In the genomic region with DNA sequence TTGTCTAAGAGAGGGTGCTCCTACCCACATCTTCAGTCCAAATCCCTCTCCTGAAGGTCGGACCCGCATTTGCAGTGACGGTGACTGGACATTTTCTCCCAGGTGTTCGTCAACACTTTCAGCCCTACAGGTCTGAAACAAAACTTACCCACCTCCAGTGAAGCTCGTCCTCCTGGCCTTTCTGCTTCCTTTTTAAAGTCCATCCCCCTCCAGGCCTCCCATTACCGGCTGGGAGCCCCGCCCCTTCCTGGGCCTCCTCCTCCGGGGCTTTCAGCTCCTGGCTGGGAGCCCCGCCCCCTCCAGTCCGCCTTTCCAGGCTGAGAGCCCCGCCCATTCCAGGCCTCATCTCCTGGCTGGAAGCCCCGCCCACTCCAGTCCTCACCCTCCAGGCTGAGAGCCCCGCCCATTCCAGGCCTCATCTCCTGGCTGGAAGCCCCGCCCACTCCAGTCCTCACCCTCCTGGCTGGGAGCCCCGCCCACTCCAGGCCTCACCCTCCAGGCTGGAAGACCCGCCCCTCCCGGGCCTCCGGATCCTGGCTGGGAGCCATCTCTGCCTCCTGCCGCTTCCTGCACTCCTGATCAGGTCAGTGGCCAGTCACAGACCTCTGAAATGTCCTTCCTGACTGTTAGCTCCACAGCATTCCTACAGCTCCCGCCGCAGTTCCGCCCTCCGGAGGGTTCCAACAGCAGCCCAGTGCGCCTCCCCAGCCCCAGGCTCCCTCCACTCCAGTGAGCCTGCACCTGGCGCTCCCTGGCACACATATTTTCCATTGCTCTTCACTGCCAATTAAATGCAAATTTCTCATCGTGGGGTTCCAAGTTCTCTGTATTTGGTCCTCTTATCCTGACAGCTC, we compare ENCODE assay signal across 1 cellular context.
TF ChIP-seq lines count a peak whose summit lies in the region.

No MANE protein-coding gene starts in this region.

TF ChIP-seq in K562, 482 proteins besides CTCF, POLR2A, EP300 and RAD21 (continued from another document and continues in another):
- TF ChIP-seq, protein P1, sequence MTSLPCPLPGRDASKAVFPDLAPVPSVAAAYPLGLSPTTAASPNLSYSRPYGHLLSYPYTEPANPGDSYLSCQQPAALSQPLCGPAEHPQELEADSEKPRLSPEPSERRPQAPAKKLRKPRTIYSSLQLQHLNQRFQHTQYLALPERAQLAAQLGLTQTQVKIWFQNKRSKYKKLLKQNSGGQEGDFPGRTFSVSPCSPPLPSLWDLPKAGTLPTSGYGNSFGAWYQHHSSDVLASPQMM (CRISPR knock-in tag; IDR thresholded peaks at IDR 0.05), result no peak
- no peak for TF ChIP-seq MAFK (IDR thresholded peaks at IDR 0.05; ENCODE audit: low read length)
- no peak for TF ChIP-seq ATF1 (CRISPR knock-in tag; IDR thresholded peaks at IDR 0.05)
- no peak for TF ChIP-seq ATF1 (tag; IDR thresholded peaks at IDR 0.05)
- no peak for TF ChIP-seq POU5F1 (IDR thresholded peaks at IDR 0.05; ENCODE audit: borderline replicate concordance, low read depth, low read length, partially characterized antibody)
- no peak for TF ChIP-seq ZNF561 (CRISPR knock-in tag; conservative IDR thresholded peaks at IDR 0.05)
- no peak for TF ChIP-seq MCM7 (IDR thresholded peaks at IDR 0.05)
- TF ChIP-seq ARNT (IDR thresholded peaks at IDR 0.05), result no peak
- TF ChIP-seq MEF2A (IDR thresholded peaks at IDR 0.05; ENCODE audit: control insufficient read depth, low read depth, low read length), result no peak
- TF ChIP-seq EHMT2 (IDR thresholded peaks at IDR 0.05), result no peak
- TF ChIP-seq, protein P2, sequence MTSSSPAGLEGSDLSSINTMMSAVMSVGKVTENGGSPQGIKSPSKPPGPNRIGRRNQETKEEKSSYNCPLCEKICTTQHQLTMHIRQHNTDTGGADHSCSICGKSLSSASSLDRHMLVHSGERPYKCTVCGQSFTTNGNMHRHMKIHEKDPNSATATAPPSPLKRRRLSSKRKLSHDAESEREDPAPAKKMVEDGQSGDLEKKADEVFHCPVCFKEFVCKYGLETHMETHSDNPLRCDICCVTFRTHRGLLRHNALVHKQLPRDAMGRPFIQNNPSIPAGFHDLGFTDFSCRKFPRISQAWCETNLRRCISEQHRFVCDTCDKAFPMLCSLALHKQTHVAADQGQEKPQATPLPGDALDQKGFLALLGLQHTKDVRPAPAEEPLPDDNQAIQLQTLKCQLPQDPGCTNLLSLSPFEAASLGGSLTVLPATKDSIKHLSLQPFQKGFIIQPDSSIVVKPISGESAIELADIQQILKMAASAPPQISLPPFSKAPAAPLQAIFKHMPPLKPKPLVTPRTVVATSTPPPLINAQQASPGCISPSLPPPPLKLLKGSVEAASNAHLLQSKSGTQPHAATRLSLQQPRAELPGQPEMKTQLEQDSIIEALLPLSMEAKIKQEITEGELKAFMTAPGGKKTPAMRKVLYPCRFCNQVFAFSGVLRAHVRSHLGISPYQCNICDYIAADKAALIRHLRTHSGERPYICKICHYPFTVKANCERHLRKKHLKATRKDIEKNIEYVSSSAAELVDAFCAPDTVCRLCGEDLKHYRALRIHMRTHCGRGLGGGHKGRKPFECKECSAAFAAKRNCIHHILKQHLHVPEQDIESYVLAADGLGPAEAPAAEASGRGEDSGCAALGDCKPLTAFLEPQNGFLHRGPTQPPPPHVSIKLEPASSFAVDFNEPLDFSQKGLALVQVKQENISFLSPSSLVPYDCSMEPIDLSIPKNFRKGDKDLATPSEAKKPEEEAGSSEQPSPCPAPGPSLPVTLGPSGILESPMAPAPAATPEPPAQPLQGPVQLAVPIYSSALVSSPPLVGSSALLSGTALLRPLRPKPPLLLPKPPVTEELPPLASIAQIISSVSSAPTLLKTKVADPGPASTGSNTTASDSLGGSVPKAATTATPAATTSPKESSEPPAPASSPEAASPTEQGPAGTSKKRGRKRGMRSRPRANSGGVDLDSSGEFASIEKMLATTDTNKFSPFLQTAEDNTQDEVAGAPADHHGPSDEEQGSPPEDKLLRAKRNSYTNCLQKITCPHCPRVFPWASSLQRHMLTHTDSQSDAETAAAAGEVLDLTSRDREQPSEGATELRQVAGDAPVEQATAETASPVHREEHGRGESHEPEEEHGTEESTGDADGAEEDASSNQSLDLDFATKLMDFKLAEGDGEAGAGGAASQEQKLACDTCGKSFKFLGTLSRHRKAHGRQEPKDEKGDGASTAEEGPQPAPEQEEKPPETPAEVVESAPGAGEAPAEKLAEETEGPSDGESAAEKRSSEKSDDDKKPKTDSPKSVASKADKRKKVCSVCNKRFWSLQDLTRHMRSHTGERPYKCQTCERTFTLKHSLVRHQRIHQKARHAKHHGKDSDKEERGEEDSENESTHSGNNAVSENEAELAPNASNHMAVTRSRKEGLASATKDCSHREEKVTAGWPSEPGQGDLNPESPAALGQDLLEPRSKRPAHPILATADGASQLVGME (CRISPR knock-in tag; IDR thresholded peaks at IDR 0.05), result peak; percentile 40; the same call in 1 of the 2 replicates
- TF ChIP-seq, protein P3, sequence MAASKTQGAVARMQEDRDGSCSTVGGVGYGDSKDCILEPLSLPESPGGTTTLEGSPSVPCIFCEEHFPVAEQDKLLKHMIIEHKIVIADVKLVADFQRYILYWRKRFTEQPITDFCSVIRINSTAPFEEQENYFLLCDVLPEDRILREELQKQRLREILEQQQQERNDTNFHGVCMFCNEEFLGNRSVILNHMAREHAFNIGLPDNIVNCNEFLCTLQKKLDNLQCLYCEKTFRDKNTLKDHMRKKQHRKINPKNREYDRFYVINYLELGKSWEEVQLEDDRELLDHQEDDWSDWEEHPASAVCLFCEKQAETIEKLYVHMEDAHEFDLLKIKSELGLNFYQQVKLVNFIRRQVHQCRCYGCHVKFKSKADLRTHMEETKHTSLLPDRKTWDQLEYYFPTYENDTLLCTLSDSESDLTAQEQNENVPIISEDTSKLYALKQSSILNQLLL (CRISPR knock-in tag; IDR thresholded peaks at IDR 0.05; ENCODE audit: borderline replicate concordance), result no peak
- no peak for TF ChIP-seq NONO (IDR thresholded peaks at IDR 0.05; ENCODE audit: low read depth in 2 of 2, low read length in 1 of 2)
- TF ChIP-seq SIRT6 (IDR thresholded peaks at IDR 0.05; ENCODE audit: low read depth, low read length), result no peak
- no peak for TF ChIP-seq ZNF347 (CRISPR knock-in tag; IDR thresholded peaks at IDR 0.05; ENCODE audit: low read depth)
- no peak for TF ChIP-seq PHTF2 (CRISPR knock-in tag; IDR thresholded peaks at IDR 0.05)
- peak; percentile 50; the same call in 1 of the 2 replicates for TF ChIP-seq LCOR (CRISPR knock-in tag; IDR thresholded peaks at IDR 0.05)
- no peak for TF ChIP-seq DIDO1 (tag; IDR thresholded peaks at IDR 0.05; ENCODE audit: low read depth)
- TF ChIP-seq ZEB2 (IDR thresholded peaks at IDR 0.05), result no peak
- no peak for TF ChIP-seq ZNF232 (CRISPR knock-in tag; IDR thresholded peaks at IDR 0.05)
- TF ChIP-seq NFYB (IDR thresholded peaks at IDR 0.05; ENCODE audit: extremely low read depth, insufficient read length), result no peak
- no peak for TF ChIP-seq RHOXF2B (CRISPR knock-in tag; conservative IDR thresholded peaks at IDR 0.05)
- TF ChIP-seq, protein P4, sequence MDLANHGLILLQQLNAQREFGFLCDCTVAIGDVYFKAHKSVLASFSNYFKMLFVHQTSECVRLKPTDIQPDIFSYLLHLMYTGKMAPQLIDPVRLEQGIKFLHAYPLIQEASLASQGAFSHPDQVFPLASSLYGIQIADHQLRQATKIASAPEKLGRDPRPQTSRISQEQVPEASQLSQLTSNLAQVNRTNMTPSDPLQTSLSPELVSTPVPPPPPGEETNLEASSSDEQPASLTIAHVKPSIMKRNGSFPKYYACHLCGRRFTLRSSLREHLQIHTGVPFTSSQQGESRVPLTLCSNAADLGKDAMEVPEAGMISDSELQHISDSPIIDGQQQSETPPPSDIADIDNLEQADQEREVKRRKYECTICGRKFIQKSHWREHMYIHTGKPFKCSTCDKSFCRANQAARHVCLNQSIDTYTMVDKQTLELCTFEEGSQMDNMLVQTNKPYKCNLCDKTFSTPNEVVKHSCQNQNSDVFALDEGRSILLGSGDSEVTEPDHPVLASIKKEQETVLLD (IDR thresholded peaks at IDR 0.05), result no peak
- TF ChIP-seq, protein P5, sequence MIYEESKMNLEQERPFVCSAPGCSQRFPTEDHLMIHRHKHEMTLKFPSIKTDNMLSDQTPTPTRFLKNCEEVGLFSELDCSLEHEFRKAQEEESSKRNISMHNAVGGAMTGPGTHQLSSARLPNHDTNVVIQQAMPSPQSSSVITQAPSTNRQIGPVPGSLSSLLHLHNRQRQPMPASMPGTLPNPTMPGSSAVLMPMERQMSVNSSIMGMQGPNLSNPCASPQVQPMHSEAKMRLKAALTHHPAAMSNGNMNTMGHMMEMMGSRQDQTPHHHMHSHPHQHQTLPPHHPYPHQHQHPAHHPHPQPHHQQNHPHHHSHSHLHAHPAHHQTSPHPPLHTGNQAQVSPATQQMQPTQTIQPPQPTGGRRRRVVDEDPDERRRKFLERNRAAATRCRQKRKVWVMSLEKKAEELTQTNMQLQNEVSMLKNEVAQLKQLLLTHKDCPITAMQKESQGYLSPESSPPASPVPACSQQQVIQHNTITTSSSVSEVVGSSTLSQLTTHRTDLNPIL (CRISPR knock-in tag; IDR thresholded peaks at IDR 0.05), result no peak
- peak; percentile 49; the same call in 1 of the 2 replicates for TF ChIP-seq OTX1 (CRISPR knock-in tag; IDR thresholded peaks at IDR 0.05)
- TF ChIP-seq ZNF212 (CRISPR knock-in tag; IDR thresholded peaks at IDR 0.05), result no peak
- TF ChIP-seq ZNF586 (CRISPR knock-in tag; conservative IDR thresholded peaks at IDR 0.05), result no peak
- peak; percentile 32; the same call in 1 of the 2 replicates for TF ChIP-seq ESRRA (IDR thresholded peaks at IDR 0.05; ENCODE audit: borderline replicate concordance, low read depth)
- TF ChIP-seq NR2C2 (CRISPR knock-in tag; IDR thresholded peaks at IDR 0.05), result no peak
- no peak for TF ChIP-seq NR2C2 (tag; IDR thresholded peaks at IDR 0.05)
- TF ChIP-seq, protein P6, sequence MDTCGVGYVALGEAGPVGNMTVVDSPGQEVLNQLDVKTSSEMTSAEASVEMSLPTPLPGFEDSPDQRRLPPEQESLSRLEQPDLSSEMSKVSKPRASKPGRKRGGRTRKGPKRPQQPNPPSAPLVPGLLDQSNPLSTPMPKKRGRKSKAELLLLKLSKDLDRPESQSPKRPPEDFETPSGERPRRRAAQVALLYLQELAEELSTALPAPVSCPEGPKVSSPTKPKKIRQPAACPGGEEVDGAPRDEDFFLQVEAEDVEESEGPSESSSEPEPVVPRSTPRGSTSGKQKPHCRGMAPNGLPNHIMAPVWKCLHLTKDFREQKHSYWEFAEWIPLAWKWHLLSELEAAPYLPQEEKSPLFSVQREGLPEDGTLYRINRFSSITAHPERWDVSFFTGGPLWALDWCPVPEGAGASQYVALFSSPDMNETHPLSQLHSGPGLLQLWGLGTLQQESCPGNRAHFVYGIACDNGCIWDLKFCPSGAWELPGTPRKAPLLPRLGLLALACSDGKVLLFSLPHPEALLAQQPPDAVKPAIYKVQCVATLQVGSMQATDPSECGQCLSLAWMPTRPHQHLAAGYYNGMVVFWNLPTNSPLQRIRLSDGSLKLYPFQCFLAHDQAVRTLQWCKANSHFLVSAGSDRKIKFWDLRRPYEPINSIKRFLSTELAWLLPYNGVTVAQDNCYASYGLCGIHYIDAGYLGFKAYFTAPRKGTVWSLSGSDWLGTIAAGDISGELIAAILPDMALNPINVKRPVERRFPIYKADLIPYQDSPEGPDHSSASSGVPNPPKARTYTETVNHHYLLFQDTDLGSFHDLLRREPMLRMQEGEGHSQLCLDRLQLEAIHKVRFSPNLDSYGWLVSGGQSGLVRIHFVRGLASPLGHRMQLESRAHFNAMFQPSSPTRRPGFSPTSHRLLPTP (IDR thresholded peaks at IDR 0.05; ENCODE audit: borderline replicate concordance, extremely low read depth, insufficient read length), result no peak
- TF ChIP-seq ZNF57 (CRISPR knock-in tag; IDR thresholded peaks at IDR 0.05), result no peak
- no peak for TF ChIP-seq NR2C1 (IDR thresholded peaks at IDR 0.05)
- no peak for TF ChIP-seq NR2C1 (tag; IDR thresholded peaks at IDR 0.05)
- TF ChIP-seq, protein P7, sequence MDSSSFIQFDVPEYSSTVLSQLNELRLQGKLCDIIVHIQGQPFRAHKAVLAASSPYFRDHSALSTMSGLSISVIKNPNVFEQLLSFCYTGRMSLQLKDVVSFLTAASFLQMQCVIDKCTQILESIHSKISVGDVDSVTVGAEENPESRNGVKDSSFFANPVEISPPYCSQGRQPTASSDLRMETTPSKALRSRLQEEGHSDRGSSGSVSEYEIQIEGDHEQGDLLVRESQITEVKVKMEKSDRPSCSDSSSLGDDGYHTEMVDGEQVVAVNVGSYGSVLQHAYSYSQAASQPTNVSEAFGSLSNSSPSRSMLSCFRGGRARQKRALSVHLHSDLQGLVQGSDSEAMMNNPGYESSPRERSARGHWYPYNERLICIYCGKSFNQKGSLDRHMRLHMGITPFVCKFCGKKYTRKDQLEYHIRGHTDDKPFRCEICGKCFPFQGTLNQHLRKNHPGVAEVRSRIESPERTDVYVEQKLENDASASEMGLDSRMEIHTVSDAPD (CRISPR knock-in tag; IDR thresholded peaks at IDR 0.05), result no peak
- TF ChIP-seq, protein P8, sequence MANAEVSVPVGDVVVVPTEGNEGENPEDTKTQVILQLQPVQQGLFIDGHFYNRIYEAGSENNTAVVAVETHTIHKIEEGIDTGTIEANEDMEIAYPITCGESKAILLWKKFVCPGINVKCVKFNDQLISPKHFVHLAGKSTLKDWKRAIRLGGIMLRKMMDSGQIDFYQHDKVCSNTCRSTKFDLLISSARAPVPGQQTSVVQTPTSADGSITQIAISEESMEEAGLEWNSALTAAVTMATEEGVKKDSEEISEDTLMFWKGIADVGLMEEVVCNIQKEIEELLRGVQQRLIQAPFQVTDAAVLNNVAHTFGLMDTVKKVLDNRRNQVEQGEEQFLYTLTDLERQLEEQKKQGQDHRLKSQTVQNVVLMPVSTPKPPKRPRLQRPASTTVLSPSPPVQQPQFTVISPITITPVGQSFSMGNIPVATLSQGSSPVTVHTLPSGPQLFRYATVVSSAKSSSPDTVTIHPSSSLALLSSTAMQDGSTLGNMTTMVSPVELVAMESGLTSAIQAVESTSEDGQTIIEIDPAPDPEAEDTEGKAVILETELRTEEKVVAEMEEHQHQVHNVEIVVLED (CRISPR knock-in tag; IDR thresholded peaks at IDR 0.05), result no peak
